Comparison of ENCODE assay signal across 8 cellular contexts in the genomic region with DNA sequence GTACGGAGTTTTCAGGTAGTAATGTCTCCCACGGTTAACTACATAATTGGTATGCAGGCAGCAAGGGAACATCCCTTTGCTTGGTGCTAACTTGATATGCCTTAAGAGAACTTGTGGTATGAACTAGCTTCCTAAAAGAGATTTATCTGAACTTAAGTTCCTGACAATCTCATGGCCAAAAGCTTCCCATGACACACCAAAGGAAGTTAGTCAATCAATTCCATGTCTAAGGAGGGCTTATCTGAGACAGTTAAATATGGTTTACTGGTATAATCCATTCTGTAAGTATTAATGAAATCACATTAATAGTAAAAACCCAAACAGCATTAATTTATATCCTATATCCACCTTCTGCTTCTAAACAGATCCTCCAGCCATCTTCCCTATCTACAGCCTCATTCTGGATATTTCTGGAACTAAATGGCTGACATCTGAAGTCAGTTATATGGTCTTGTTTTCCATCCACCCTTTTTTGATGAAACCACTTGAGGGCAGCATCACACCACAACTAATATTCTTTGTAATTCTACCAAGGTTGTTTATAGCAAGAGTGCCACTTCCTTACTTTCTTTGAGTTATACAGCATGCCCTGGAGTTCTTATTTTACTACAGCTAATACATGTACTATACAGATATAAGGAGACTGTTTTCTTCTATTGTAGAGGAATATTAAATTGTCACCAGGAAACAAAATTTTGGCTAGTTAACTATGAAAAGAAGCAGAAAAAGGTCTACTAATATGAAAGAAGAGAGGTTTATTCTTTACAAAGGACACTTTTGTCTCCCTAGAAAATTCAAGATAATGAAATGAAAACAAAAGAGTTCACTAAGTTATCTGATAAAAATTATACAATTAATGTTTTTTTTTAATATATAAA. TPM values are rescaled to one million over a fixed set of nuclear protein-coding genes. Genes with fewer than 3 reads are reported as not detected.
DNase-seq lines count a peak whose midpoint lies in the region; ATAC-seq, FAIRE-seq and TF ChIP-seq lines count a peak whose summit lies in the region.

No MANE protein-coding gene starts in this region.

- DNase-seq in NCI-H2081 (lab: John Stamatoyannopoulos, UW): peak; percentile 63 to 65
- DNase-seq in T-helper 9 cell: peak; percentile 18
- peak in 2 of 10 donors; percentile 4 to 41 for DNase-seq in dorsolateral prefrontal cortex
- DNase-seq in lung (ENCODE audit: low spot score): peak; percentile 42
- DNase-seq in stimulated activated naive CD4-positive, alpha-beta T cell (lab: John Stamatoyannopoulos, UW): peak; percentile 2 to 74 (median 42)

- H3K27ac ChIP-seq in HEK293 (ENCODE audit: extremely low read depth, low read depth, low read length) (no peak overlapping the region), dorsolateral prefrontal cortex (no peak overlapping the region), lung (ENCODE audit: low read depth in 1 of 2, low read length in 1 of 2) (no peak overlapping the region)

- CTCF ChIA-PET in HEK293 (lab: Yijun Ruan, JAX): interaction anchor here (0.6 to 7.3 kb wide), 34 partner anchors 9 to 1191 kb away, joined by 3 to 111 read pairs (median 4); a partner anchor contains a TSS

- H3K4me3 ChIP-seq in HEK293 (ENCODE audit: low read depth, low read length) (no peak overlapping the region), dorsolateral prefrontal cortex (no peak overlapping the region), lung (no peak overlapping the region)

- H3K4me1 ChIP-seq in HEK293 (ENCODE audit: control insufficient read depth, insufficient read depth, low read length): no peaks in the 10 kb centered on the region
- H3K4me1 ChIP-seq in lung (ENCODE audit: control insufficient read depth in 2 of 2, insufficient read depth in 2 of 2, low read length in 2 of 2): no peaks in the 10 kb centered on the region

- intact Hi-C loops in dorsolateral prefrontal cortex (cut with DNase I): loop anchor here (5.0 kb wide), 1 partner anchor 312 kb away; no protein-coding TSS in a partner anchor

- peak; percentile 99 for FAIRE-seq in G401.6 (lab: Jason Lieb, UNC)

- H3K27me3 ChIP-seq in dorsolateral prefrontal cortex (no peaks in the 10 kb centered on the region), lung (ENCODE audit: control insufficient read depth, insufficient read depth) (no peaks in the 10 kb centered on the region)

- POLR2A ChIA-PET in HEK293 (lab: Yijun Ruan, JAX): no interaction called here

- H3K36me3 ChIP-seq in HEK293 (ENCODE audit: control insufficient read depth in 2 of 2, insufficient read depth in 1 of 2, low read length in 2 of 2): no peaks in the 10 kb centered on the region
- no peaks in the 10 kb centered on the region for H3K36me3 ChIP-seq in lung (ENCODE audit: control insufficient read depth in 2 of 2, insufficient read depth in 2 of 2, low read length in 2 of 2)

- H3K9me3 ChIP-seq in HEK293 (ENCODE audit: control insufficient read depth, insufficient read depth, low read depth, low read length) (no peaks in the 10 kb centered on the region), lung (ENCODE audit: control insufficient read depth in 2 of 2, insufficient read depth in 1 of 2, low read length in 1 of 2) (no peaks in the 10 kb centered on the region)

- ATAC-seq in lung (ENCODE audit: insufficient read depth, low FRiP score) (peak; percentile 88), GM19395 (IDR thresholded peaks at IDR 0.05; ENCODE audit: unreplicated experiment) (no peak)

- WGBS in lung, 2 donors: 86 to 88% methylated on average over 2 of the region's 2 CpGs

- TF ChIP-seq CTCF in HEK293 (tag by site-specific recombination; IDR thresholded peaks at IDR 0.05): peak; percentile 36; the same call in 1 of the 2 replicates
- TF ChIP-seq CTCF in dorsolateral prefrontal cortex (IDR thresholded peaks at IDR 0.05 in 54 of 56, conservative IDR thresholded peaks at IDR 0.05 in 2 of 56; ENCODE audit: low read depth in 1 of 56, partially characterized antibody in 56 of 56): peak; percentile 59 to 92 (median 75)
- TF ChIP-seq CTCF in lung (IDR thresholded peaks at IDR 0.05; ENCODE audit: control extremely low read depth, extremely low read depth): peak; percentile 79

TF ChIP-seq in HEK293, 187 proteins besides CTCF, POLR2A, EP300 and RAD21:
- TF ChIP-seq ZNF660 (tag by site-specific recombination; IDR thresholded peaks at IDR 0.05) (0 out of 2 replicates have a peak, but pooled peaks have one; percentile 25), ZNF654 (tag by site-specific recombination; IDR thresholded peaks at IDR 0.05; ENCODE audit: low read depth) (peak; percentile 80), ZNF701 (tag by site-specific recombination; IDR thresholded peaks at IDR 0.05) (no peak)
TF ChIP-seq in HEK293: peak in this region for 2.

RNA-seq across cellular contexts. Expression of a gene that starts 34.7 kb away (rescaled TPM):
- total RNA-seq in dorsolateral prefrontal cortex: under 1 TPM in 1 of 120 experiments, not detected in 119; 0.11 TPM
- under 1 TPM; 0.40 to 0.48 TPM for total RNA-seq in lung
- under 1 TPM; 0.18 to 0.44 TPM for polyA plus RNA-seq in lung
